22 cellular contexts compared by ENCODE assay signal in genomic region chr14:51285102-51285501, GRCh38. TPM values are rescaled to one million over a fixed set of nuclear protein-coding genes. Genes with fewer than 3 reads are reported as not detected.
DNase-seq lines count a peak whose midpoint lies in the region; ATAC-seq, FAIRE-seq and TF ChIP-seq lines count a peak whose summit lies in the region.
"Had no signal": no experiment of that assay in that cellular context is flagged by ENCODE, and none has a peak within 500 bp of the region (broad histone marks: within the 10 kb centered on the region; RNA-seq: fewer than 3 reads in every experiment).

No MANE protein-coding gene starts in this region.

- peak; percentile 81 for FAIRE-seq in GM12878 (lab: Jason Lieb, UNC)
- FAIRE-seq: G401.6 had no signal

- no peak for TF ChIP-seq CTCF in GM12878 (IDR thresholded peaks at IDR 0.05 in 2 of 3, conservative IDR thresholded peaks at IDR 0.05 in 1 of 3; ENCODE audit: control insufficient read depth in 2 of 3, extremely low read depth in 1 of 3, insufficient read depth in 1 of 3, low read depth in 3 of 3, low read length in 3 of 3)

- no peak overlapping the region for H3K9ac ChIP-seq in GM12878 (ENCODE audit: control insufficient read depth, insufficient read depth, low read length)
- H3K9ac ChIP-seq: parathyroid adenoma had no signal

- peak; percentile 79 for ATAC-seq in GM18498 (IDR thresholded peaks at IDR 0.05; ENCODE audit: unreplicated experiment)
- peak; percentile 64 for ATAC-seq in GM21390 (IDR thresholded peaks at IDR 0.05; ENCODE audit: unreplicated experiment)
- ATAC-seq in HG02885 (IDR thresholded peaks at IDR 0.05; ENCODE audit: poor library complexity, unreplicated experiment), result peak; percentile 85
- peak; percentile 85 for ATAC-seq in GM12878
- ATAC-seq in GM21367 (IDR thresholded peaks at IDR 0.05; ENCODE audit: unreplicated experiment), result no peak
- ATAC-seq: gastrocnemius medialis had no signal

- no peak for TF ChIP-seq RAD21 in GM12878 (IDR thresholded peaks at IDR 0.05; ENCODE audit: insufficient read depth, low read depth, low read length)

- peaks cover 8% of the 10 kb centered on the region for H3K4me1 ChIP-seq in GM12878 (ENCODE audit: control insufficient read depth, insufficient read depth, low read length)
- H3K4me1 ChIP-seq: gastrocnemius medialis, parathyroid adenoma had no signal

- H3K27ac ChIP-seq in GM12878 (ENCODE audit: control insufficient read depth, insufficient read depth), result no peak overlapping the region
- H3K27ac ChIP-seq: gastrocnemius medialis, HL-60, parathyroid adenoma had no signal

- DNase-seq in GM12878 (ENCODE audit: low read depth, low spot score), result peak; percentile 30
- no peak for DNase-seq in cerebellar nuclear complex (lab: John Stamatoyannopoulos, UW)
- DNase-seq in NCI-H2227 treated with DMSO at 0.1 percent for 48 hours (lab: John Stamatoyannopoulos, UW), result no peak
- DNase-seq in activated CD4-positive, alpha-beta T cell treated with anti-CD3 and anti-CD28 coated beads for 48 hours, result no peak
- DNase-seq: activated CD4-positive, alpha-beta T cell treated with anti-CD3 and anti-CD28 coated beads for 1 hour; activated T-cell treated with anti-CD3 and anti-CD28 coated beads, Interleukin-2, amount 50 U/mL, for 1 hour; central memory CD4-positive, alpha-beta T cell; gastrocnemius medialis; Kasumi-1; NCI-H1436; NCI-H510A; stimulated activated CD4-positive, alpha-beta T cell treated with anti-CD3 and anti-CD28 coated beads, Interleukin-12 subunit alpha, Interleukin-12 subunit beta, amount 100 ng/mL, for 4 hours; substantia nigra; T-helper 1 cell had no signal

- RAD21 ChIA-PET in GM12878 (lab: Charles Lee; ENCODE audit: unreplicated experiment), result interaction anchor here (2.1 kb wide), 1 partner anchor 494 kb away, joined by 4 read pairs; no protein-coding TSS in a partner anchor

- SMC1A ChIA-PET in GM12878 (lab: Charles Lee; ENCODE audit: uncharacterized antibody, unreplicated experiment), result interaction anchor here (0.6 to 4.1 kb wide), 2 partner anchors 9 to 694 kb away, joined by 3 to 19 read pairs; no protein-coding TSS in a partner anchor

- 0% methylated on average over 1 of the region's 1 CpG for WGBS in GM12878 (ENCODE audit: insufficient coverage, insufficient replicate concordance, low lambda C conversion rate, missing lambda C conversion rate)

- H3K4me2 ChIP-seq in GM12878 (ENCODE audit: control insufficient read depth, insufficient read depth), result no peak overlapping the region

- H3K36me3 ChIP-seq in GM12878 (ENCODE audit: control insufficient read depth in 2 of 2, insufficient read depth in 2 of 2, low read length in 1 of 2), result no peaks in the 10 kb centered on the region
- H3K36me3 ChIP-seq: gastrocnemius medialis had no signal

- no peaks in the 10 kb centered on the region for H3K79me2 ChIP-seq in GM12878 (ENCODE audit: control insufficient read depth, insufficient read depth, low read length)
- H3K79me2 ChIP-seq: parathyroid adenoma had no signal

- POLR2A ChIA-PET in GM12878 (lab: Charles Lee), result no interaction called here

- no peaks in the 10 kb centered on the region for H3K27me3 ChIP-seq in GM12878 (replicated peaks in 1 of 2; ENCODE audit: control insufficient read depth in 2 of 2, insufficient read depth in 2 of 2, low read length in 1 of 2)
- H3K27me3 ChIP-seq: gastrocnemius medialis had no signal

- no peak overlapping the region for H3K4me3 ChIP-seq in GM12878
- H3K4me3 ChIP-seq: gastrocnemius medialis, HAP-1 had no signal

- no TSS peak for BruUV-seq in GM12878 (replicated peaks; lab: Mats Ljungman, UMichigan)

- TF ChIP-seq POLR2A in GM12878 (IDR thresholded peaks at IDR 0.05; ENCODE audit: low read depth, low read length), result no peak

- no peaks in the 10 kb centered on the region for H4K20me1 ChIP-seq in GM12878 (ENCODE audit: control insufficient read depth, insufficient read depth)

- CTCF ChIA-PET in GM12878 (lab: Yijun Ruan, JAX), result interaction anchor here (0.9 to 7.5 kb wide), 2 partner anchors 28 to 494 kb away, joined by 3 to 75 read pairs; no protein-coding TSS in a partner anchor

- no peak for TF ChIP-seq EP300 in GM12878 (IDR thresholded peaks at IDR 0.05; ENCODE audit: borderline replicate concordance in 1 of 2, control insufficient read depth in 1 of 2, low read depth in 2 of 2, low read length in 2 of 2)

- intact Hi-C loops in GM12878 (cut with micrococcal nuclease; ENCODE audit: unreplicated experiment), result loop anchor here (5.0 kb wide), 1 partner anchor 692 kb away; no protein-coding TSS in a partner anchor

- no peak overlapping the region for H2AFZ ChIP-seq in GM12878 (ENCODE audit: control insufficient read depth, low read depth, low read length)
- H2AFZ ChIP-seq: parathyroid adenoma had no signal

- no peaks in the 10 kb centered on the region for H3K9me3 ChIP-seq in GM12878 (replicated peaks; ENCODE audit: control insufficient read depth, insufficient read depth, low read length)
- H3K9me3 ChIP-seq: gastrocnemius medialis, HAP-1 had no signal

- in situ Hi-C loops in GM12878 (cut with MboI), result loop anchor here (10.0 kb wide), 1 partner anchor 490 kb away; no protein-coding TSS in a partner anchor

TF ChIP-seq in GM12878, 131 proteins besides CTCF, POLR2A, EP300 and RAD21:
- TF ChIP-seq EED (IDR thresholded peaks at IDR 0.05; ENCODE audit: low read depth) (0 out of 2 replicates have a peak, but pooled peaks have one; percentile 20), POU2F2 (IDR thresholded peaks at IDR 0.05; ENCODE audit: borderline replicate concordance, low read depth, low read length) (peak; percentile 68; the same call in 1 of the 3 replicates), RUNX3 (IDR thresholded peaks at IDR 0.05; ENCODE audit: low read length) (peak; percentile 65; the same call in 1 of the 2 replicates), IKZF1 (conservative IDR thresholded peaks at IDR 0.05) (peak; percentile 38; the same call in 1 of the 2 replicates), RB1 (IDR thresholded peaks at IDR 0.05; ENCODE audit: borderline replicate concordance) (no peak), IKZF2 (IDR thresholded peaks at IDR 0.05) (0 out of 4 replicates have a peak, but pooled peaks have one; percentile 19 to 28)
- TF ChIP-seq, protein P1, sequence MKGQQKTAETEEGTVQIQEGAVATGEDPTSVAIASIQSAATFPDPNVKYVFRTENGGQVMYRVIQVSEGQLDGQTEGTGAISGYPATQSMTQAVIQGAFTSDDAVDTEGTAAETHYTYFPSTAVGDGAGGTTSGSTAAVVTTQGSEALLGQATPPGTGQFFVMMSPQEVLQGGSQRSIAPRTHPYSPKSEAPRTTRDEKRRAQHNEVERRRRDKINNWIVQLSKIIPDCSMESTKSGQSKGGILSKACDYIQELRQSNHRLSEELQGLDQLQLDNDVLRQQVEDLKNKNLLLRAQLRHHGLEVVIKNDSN (IDR thresholded peaks at IDR 0.05; ENCODE audit: borderline replicate concordance, extremely low read length, insufficient read depth, low read depth, low read length), result no peak
TF ChIP-seq in GM12878: peak in this region for 5.

RNA-seq across cellular contexts. Expression of gene TMX1, which starts 45.1 kb away (rescaled TPM):
- 92.8 and 94.5 TPM in 2 replicates for total RNA-seq in GM12878 (2013; cell fraction: nucleolus; rRNA removed)
- total RNA-seq in GM12878 (2014; rRNA removed) (37.6 and 49.7 TPM in 2 replicates), GM12878 (2014; rRNA removed; fragmentation: Illumina TruSeq; extraction: Trizol) (53.2 and 54.6 TPM in 2 replicates), GM12878 (2021) (45.3 and 48.9 TPM in 2 replicates)
- 13.5 TPM for polyA plus RNA-seq in GM12878 (2011; ENCODE audit: low read depth)
- polyA plus RNA-seq in GM12878 (2011; rRNA removed) (49.5 and 78.3 TPM in 2 replicates), GM12878 (2014; fragmentation: Illumina TruSeq; extraction: Trizol) (32.2 and 44.5 TPM in 2 replicates), GM12878 (2014; fragmentation: Nextera tagmentation; extraction: Ambion mirVana) (100 to 1,000 TPM in 1 of 2 experiments, 10 to 100 TPM in 1; 58.7 to 152 TPM), GM12878 (2014; rRNA removed) (24.8 and 29.1 TPM in 2 replicates), GM12878 (2016; fragmentation: Nextera tagmentation; extraction: Ambion mirVana) (100 to 1,000 TPM; 118 to 122 TPM)
- polyA plus RNA-seq in GM12878 (2011; cell fraction: cytosol; rRNA removed), result 15.1 and 18.6 TPM in 2 replicates
- polyA plus RNA-seq in GM12878 (2011; cell fraction: nucleus; rRNA removed), result 12.5 and 17.0 TPM in 2 replicates
- polyA plus RNA-seq in GM12878 (2012), result 30.0 and 34.3 TPM in 2 replicates
- 25.4 and 34.9 TPM in 2 replicates for polyA minus RNA-seq in GM12878 (2011; rRNA and poly(A)+ RNA removed)
- polyA minus RNA-seq in GM12878 (2011; cell fraction: cytosol; rRNA and poly(A)+ RNA removed), result 18.3 and 27.1 TPM in 2 replicates
- polyA minus RNA-seq in GM12878 (2011; cell fraction: nucleus; rRNA and poly(A)+ RNA removed), result 20.9 and 32.5 TPM in 2 replicates
